In genomic region chr1:167926486-167926997, GRCh38 we compare ENCODE assay signal across 1 cellular context.
A peak's percentile ranks its signal among the peaks of the same experiment; 100 is the strongest.
TF ChIP-seq lines count a peak whose summit lies in the region.

No MANE protein-coding gene starts in this region.

TF ChIP-seq in K562, 482 proteins besides CTCF, POLR2A, EP300 and RAD21 (continues in another document):
- peak; percentile 66; the same call in 1 of the 2 replicates for TF ChIP-seq MYNN (IDR thresholded peaks at IDR 0.05)
- no peak for TF ChIP-seq MYNN (CRISPR knock-in tag; IDR thresholded peaks at IDR 0.05)
- no peak for TF ChIP-seq NEUROD1 (IDR thresholded peaks at IDR 0.05; ENCODE audit: borderline replicate concordance, low read depth, low read length, partially characterized antibody)
- no peak for TF ChIP-seq MIER1 (IDR thresholded peaks at IDR 0.05; ENCODE audit: low read depth)
- no peak for TF ChIP-seq CBX8 (IDR thresholded peaks at IDR 0.05; ENCODE audit: borderline replicate concordance, extremely low read depth, low read depth, low read length, poor library complexity, severe bottlenecking)
- no peak for TF ChIP-seq SP2 (IDR thresholded peaks at IDR 0.05; ENCODE audit: extremely low read depth, low read depth, low read length, poor library complexity, severe bottlenecking)
- peak; percentile 45; the same call in 1 of the 2 replicates for TF ChIP-seq ZFX (CRISPR knock-in tag; IDR thresholded peaks at IDR 0.05)
- TF ChIP-seq HBP1 (CRISPR knock-in tag; IDR thresholded peaks at IDR 0.05): 0 out of 2 replicates have a peak, but pooled peaks have one; percentile 23
- TF ChIP-seq PTTG1 (tag; IDR thresholded peaks at IDR 0.05; ENCODE audit: low read depth): no peak
- TF ChIP-seq KLF13 (tag; IDR thresholded peaks at IDR 0.05; ENCODE audit: borderline replicate concordance, low read depth): no peak
- TF ChIP-seq DEAF1 (CRISPR knock-in tag; IDR thresholded peaks at IDR 0.05): 0 out of 2 replicates have a peak, but pooled peaks have one; percentile 44
- TF ChIP-seq RBFOX2 (IDR thresholded peaks at IDR 0.05; ENCODE audit: low read depth, low read length): no peak
- TF ChIP-seq MEIS2 (IDR thresholded peaks at IDR 0.05; ENCODE audit: partially characterized antibody): no peak
- no peak for TF ChIP-seq SAFB2 (IDR thresholded peaks at IDR 0.05; ENCODE audit: borderline replicate concordance, low read depth, low read length, severe bottlenecking)
- no peak for TF ChIP-seq ZNF175 (CRISPR knock-in tag; IDR thresholded peaks at IDR 0.05; ENCODE audit: low read depth)
- TF ChIP-seq EGR1 (conservative IDR thresholded peaks at IDR 0.05): no peak
- TF ChIP-seq CBX1 (IDR thresholded peaks at IDR 0.05; ENCODE audit: low read depth): no peak
- TF ChIP-seq ZNF263 (CRISPR knock-in tag; IDR thresholded peaks at IDR 0.05; ENCODE audit: borderline replicate concordance): no peak
- no peak for TF ChIP-seq ZNF280B (CRISPR knock-in tag; IDR thresholded peaks at IDR 0.05)
- TF ChIP-seq SIX5 (IDR thresholded peaks at IDR 0.05; ENCODE audit: borderline replicate concordance in 1 of 2, insufficient read depth in 1 of 2, low read depth in 1 of 2, low read length in 2 of 2): no peak
- TF ChIP-seq HDAC2 (IDR thresholded peaks at IDR 0.05): peak; percentile 95
- TF ChIP-seq ZNF398 (CRISPR knock-in tag; IDR thresholded peaks at IDR 0.05): no peak
- TF ChIP-seq CBFA2T2 (conservative IDR thresholded peaks at IDR 0.05): no peak
- 0 out of 2 replicates have a peak, but pooled peaks have one; percentile 15 for TF ChIP-seq JUN (IDR thresholded peaks at IDR 0.05; ENCODE audit: borderline replicate concordance, low read depth, low read length)
- TF ChIP-seq JUN (CRISPR knock-in tag; IDR thresholded peaks at IDR 0.05; ENCODE audit: borderline replicate concordance): no peak
- TF ChIP-seq MAFK (IDR thresholded peaks at IDR 0.05; ENCODE audit: low read length): peak; percentile 75
- no peak for TF ChIP-seq ZNF407 (IDR thresholded peaks at IDR 0.05; ENCODE audit: low read depth)
- no peak for TF ChIP-seq RFX1 (IDR thresholded peaks at IDR 0.05)
- TF ChIP-seq ZNF75A (CRISPR knock-in tag; IDR thresholded peaks at IDR 0.05): no peak
- peak; percentile 86 for TF ChIP-seq C11orf30 (IDR thresholded peaks at IDR 0.05; ENCODE audit: low read depth)
- no peak for TF ChIP-seq RBM39 (optimal IDR thresholded peaks at IDR 0.05; ENCODE audit: low read depth, low read length)
- no peak for TF ChIP-seq ZNF561 (CRISPR knock-in tag; conservative IDR thresholded peaks at IDR 0.05)
- no peak for TF ChIP-seq ZNF23 (CRISPR knock-in tag; IDR thresholded peaks at IDR 0.05)
- peak; percentile 22; the same call in 1 of the 2 replicates for TF ChIP-seq TOE1 (IDR thresholded peaks at IDR 0.05; ENCODE audit: borderline replicate concordance)
- TF ChIP-seq TOE1 (CRISPR knock-in tag; IDR thresholded peaks at IDR 0.05; ENCODE audit: borderline replicate concordance, low read depth): no peak
- peak; percentile 75 for TF ChIP-seq SMARCB1 (IDR thresholded peaks at IDR 0.05; ENCODE audit: insufficient read length, low read depth)
- no peak for TF ChIP-seq VEZF1 (CRISPR knock-in tag; IDR thresholded peaks at IDR 0.05)
- TF ChIP-seq STAT5A (IDR thresholded peaks at IDR 0.05; ENCODE audit: borderline replicate concordance, low read length): no peak
- no peak for TF ChIP-seq NFE2 (IDR thresholded peaks at IDR 0.05; ENCODE audit: low read depth)
- TF ChIP-seq SAFB (IDR thresholded peaks at IDR 0.05; ENCODE audit: borderline replicate concordance, low read depth, low read length): no peak
- TF ChIP-seq ZNF79 (CRISPR knock-in tag; IDR thresholded peaks at IDR 0.05; ENCODE audit: low read depth): no peak
- no peak for TF ChIP-seq YBX1 (IDR thresholded peaks at IDR 0.05)
- TF ChIP-seq IRF9 (tag; IDR thresholded peaks at IDR 0.05): no peak
- TF ChIP-seq ARNT (IDR thresholded peaks at IDR 0.05): no peak
- TF ChIP-seq SOX6 (IDR thresholded peaks at IDR 0.05): peak; percentile 55
- TF ChIP-seq ZNF395 (CRISPR knock-in tag; IDR thresholded peaks at IDR 0.05): no peak
- TF ChIP-seq MECOM (CRISPR knock-in tag; IDR thresholded peaks at IDR 0.05): no peak
- TF ChIP-seq HNRNPLL (IDR thresholded peaks at IDR 0.05; ENCODE audit: low read depth, low read length, poor library complexity, severe bottlenecking): no peak
- TF ChIP-seq TAF1 (IDR thresholded peaks at IDR 0.05; ENCODE audit: control insufficient read depth, extremely low read depth, insufficient read depth, low read length, severe bottlenecking): peak; percentile 30
- no peak for TF ChIP-seq FOXA1 (IDR thresholded peaks at IDR 0.05; ENCODE audit: borderline replicate concordance)
- no peak for TF ChIP-seq ATF7 (IDR thresholded peaks at IDR 0.05)
- TF ChIP-seq CC2D1A (IDR thresholded peaks at IDR 0.05): no peak
